In genomic region chr17:9071016-9071415, GRCh38 we compare ENCODE assay signal across 1 cellular context.
TF ChIP-seq lines count a peak whose summit lies in the region.

No MANE protein-coding gene starts in this region.

TF ChIP-seq in H1, 55 proteins besides CTCF, POLR2A, EP300 and RAD21:
- TF ChIP-seq POLR2AphosphoS5 (IDR thresholded peaks at IDR 0.05; ENCODE audit: low read depth, low read length) = no peak
